ENCODE assay signal across 8 cellular contexts in genomic region chr16:8567355-8568230, GRCh38. TPM values are rescaled to one million over a fixed set of nuclear protein-coding genes. Genes with fewer than 3 reads are reported as not detected.
DNase-seq lines count a peak whose midpoint lies in the region; ATAC-seq and TF ChIP-seq lines count a peak whose summit lies in the region.

No MANE protein-coding gene starts in this region.

- peak; percentile 88 for ATAC-seq in GM18861 (IDR thresholded peaks at IDR 0.05; ENCODE audit: unreplicated experiment)
- ATAC-seq in HG03066 (IDR thresholded peaks at IDR 0.05; ENCODE audit: low read depth, unreplicated experiment), result peak; percentile 87

- 10% methylated on average over 21 of the region's 23 CpGs for WGBS in mammary epithelial cell (ENCODE audit: low coverage, missing lambda C conversion rate)

- H3K4me2 ChIP-seq in mammary epithelial cell (ENCODE audit: insufficient read depth, low read depth, low read length), result no peak overlapping the region

- H4K20me1 ChIP-seq in mammary epithelial cell (ENCODE audit: insufficient read depth, low read length), result no peaks in the 10 kb centered on the region

- H3K36me3 ChIP-seq in mammary epithelial cell (ENCODE audit: insufficient read depth, low read length) (no peaks in the 10 kb centered on the region), kidney epithelial cell (ENCODE audit: control insufficient read depth, insufficient read depth, low read length) (no peaks in the 10 kb centered on the region)

- BruUV-seq in mammary epithelial cell (replicated peaks; lab: Mats Ljungman, UMichigan), result no TSS peak

- TF ChIP-seq CTCF in AG09319 (IDR thresholded peaks at IDR 0.05; ENCODE audit: low read depth, low read length) (peak; percentile 97), VCaP (conservative IDR thresholded peaks at IDR 0.05) (peak; percentile 90), mammary epithelial cell (conservative IDR thresholded peaks at IDR 0.05 in 1 of 2, IDR thresholded peaks at IDR 0.05 in 1 of 2; ENCODE audit: extremely low read depth in 1 of 2, insufficient read depth in 1 of 2, low read depth in 1 of 2, low read length in 2 of 2) (peak; percentile 97 to 99), kidney epithelial cell (IDR thresholded peaks at IDR 0.05; ENCODE audit: insufficient read depth, low read length, poor library complexity, severe bottlenecking) (peak; percentile 90)

- no peak overlapping the region for H3K4me3 ChIP-seq in mammary epithelial cell (replicated peaks in 1 of 3; ENCODE audit: insufficient read depth in 1 of 3, low read depth in 2 of 3, low read length in 3 of 3)
- H3K4me3 ChIP-seq in kidney epithelial cell (ENCODE audit: low read depth, low read length), result no peak overlapping the region

- H3K27me3 ChIP-seq in mammary epithelial cell (ENCODE audit: insufficient read depth, low read length), result no peaks in the 10 kb centered on the region
- peaks cover 4% of the 10 kb centered on the region for H3K27me3 ChIP-seq in kidney epithelial cell (ENCODE audit: control insufficient read depth, insufficient read depth, low read length)

- H3K9ac ChIP-seq in mammary epithelial cell (ENCODE audit: insufficient read depth, low read length), result no peak overlapping the region

- peaks cover 4% of the 10 kb centered on the region for H3K9me3 ChIP-seq in mammary epithelial cell (replicated peaks; ENCODE audit: insufficient read depth, low read length)

- intact Hi-C loops in mammary epithelial cell (cut with micrococcal nuclease), result loop anchor here (1.0 to 10.0 kb wide), 5 partner anchors 88 to 1883 kb away; no protein-coding TSS in a partner anchor

- in situ Hi-C loops in mammary epithelial cell (cut with MboI; ENCODE audit: low sequenced_read_pairs in 2 of 2), result loop anchor here (5.0 to 25.0 kb wide), 5 partner anchors 55 to 320 kb away; partner anchors contain the start of genes LITAFD (in 2 of the 2) and METTL22 (in 1 of the 2)

- DNase-seq in AG09319 (ENCODE audit: extremely low read depth, low read depth), result peak; percentile 70
- DNase-seq in NCI-H2171 treated with DMSO at 0.1 percent for 48 hours (lab: John Stamatoyannopoulos, UW), result peak; percentile 84
- peak; percentile 79 for DNase-seq in mammary epithelial cell
- peak; percentile 51 for DNase-seq in kidney epithelial cell (ENCODE audit: low read depth)
- peak; percentile 54 for DNase-seq in stimulated activated CD4-positive, alpha-beta T cell treated with anti-CD3 and anti-CD28 coated beads, Interleukin-2, amount 100 ng/mL, for 4 hours (ENCODE audit: low read depth)

- H3K4me1 ChIP-seq in mammary epithelial cell (ENCODE audit: insufficient read depth, low read length), result no peaks in the 10 kb centered on the region

- no peaks in the 10 kb centered on the region for H3K79me2 ChIP-seq in mammary epithelial cell (ENCODE audit: insufficient read depth, low read length)

- peak overlapping the region; percentile 41 for H2AFZ ChIP-seq in mammary epithelial cell (ENCODE audit: low read depth, low read length)

- CTCF ChIA-PET in mammary epithelial cell (lab: Charles Lee; ENCODE audit: low non-redundant PET), result interaction anchor here (0.5 kb wide), 1 partner anchor 449 kb away, joined by 4 read pairs; no protein-coding TSS in a partner anchor

- dilution Hi-C loops in mammary epithelial cell (cut with HindIII; ENCODE audit: low sequenced_read_pairs), result loop anchor here (5.0 kb wide), 1 partner anchor 40 kb away; no protein-coding TSS in a partner anchor

- H3K27ac ChIP-seq in VCaP (no peak overlapping the region), mammary epithelial cell (ENCODE audit: insufficient read depth, low read depth, low read length) (no peak overlapping the region)

RNA-seq across cellular contexts. Expression of gene TMEM114, which starts 22.7 kb away (rescaled TPM):
- not detected for total RNA-seq in mammary epithelial cell
- not detected for polyA plus RNA-seq in mammary epithelial cell
- not detected for polyA minus RNA-seq in mammary epithelial cell
- total RNA-seq in kidney epithelial cell, result not detected in 2 replicates

RNA-seq across cellular contexts. Expression of gene METTL22, which starts 53.9 kb away (rescaled TPM):
- total RNA-seq in mammary epithelial cell, result 10 to 100 TPM; 35.2 to 40.9 TPM
- 21.2 TPM for polyA plus RNA-seq in mammary epithelial cell
- 19.6 TPM for polyA minus RNA-seq in mammary epithelial cell
- 24.5 and 34.9 TPM in 2 replicates for total RNA-seq in kidney epithelial cell
